ENCODE assay signal across 9 cellular contexts in genomic region chr9:35882265-35882848, GRCh38. TPM values are rescaled to one million over a fixed set of nuclear protein-coding genes. Genes with fewer than 3 reads are reported as not detected.
DNase-seq lines count a peak whose midpoint lies in the region; ATAC-seq and TF ChIP-seq lines count a peak whose summit lies in the region.
"Had no signal": no experiment of that assay in that cellular context is flagged by ENCODE, and none has a peak within 500 bp of the region (broad histone marks: within the 10 kb centered on the region; RNA-seq: fewer than 3 reads in every experiment).

No MANE protein-coding gene starts in this region.

- H3K27me3 ChIP-seq in kidney epithelial cell (ENCODE audit: control insufficient read depth, insufficient read depth, low read length), result no peaks in the 10 kb centered on the region

- no peak for ATAC-seq in HG03520 (IDR thresholded peaks at IDR 0.05; ENCODE audit: unreplicated experiment)

- H3K4me3 ChIP-seq in kidney epithelial cell (ENCODE audit: low read depth, low read length), result no peak overlapping the region

- no peaks in the 10 kb centered on the region for H3K36me3 ChIP-seq in kidney epithelial cell (ENCODE audit: control insufficient read depth, insufficient read depth, low read length)

- peak; percentile 99 for TF ChIP-seq CTCF in kidney epithelial cell (IDR thresholded peaks at IDR 0.05; ENCODE audit: insufficient read depth, low read length, poor library complexity, severe bottlenecking)

- peak; percentile 27 for DNase-seq in SIG-M5 treated with dmso at 0.1 percent for 504 hours (lab: John Stamatoyannopoulos, UW; ENCODE audit: unreplicated experiment)
- DNase-seq in SIG-M5 (lab: John Stamatoyannopoulos, UW), result no peak
- DNase-seq in NCI-H2196 treated with DMSO at 0.1 percent for 48 hours (lab: John Stamatoyannopoulos, UW; ENCODE audit: unreplicated experiment), result peak; percentile 53
- peak; percentile 64 to 79 (median 74) for DNase-seq in activated CD4-positive, CD25-positive, alpha-beta regulatory T cell (lab: John Stamatoyannopoulos, UW)
- peak; percentile 71 for DNase-seq in central memory CD4-positive, alpha-beta T cell
- no peak for DNase-seq in kidney epithelial cell (ENCODE audit: low read depth)
- DNase-seq in stimulated activated CD4-positive, alpha-beta T cell treated with anti-CD3 and anti-CD28 coated beads, Interleukin-1b, Interleukin-23, amount 100 ng/mL, for 48 hours, result peak; percentile 74

RNA-seq across cellular contexts. Expression of gene OR13J1, which starts 12.2 kb away (rescaled TPM):
- total RNA-seq in kidney epithelial cell, result not detected in 2 replicates
- total RNA-seq: subcutaneous adipose tissue had no signal

RNA-seq across cellular contexts. Expression of gene HRCT1, which starts 23.6 kb away (rescaled TPM):
- 0.58 TPM in 1 of 2 replicates, not detected in the other for total RNA-seq in kidney epithelial cell

RNA-seq across cellular contexts. Expression of gene SPAAR, which starts 26.9 kb away (rescaled TPM):
- total RNA-seq in kidney epithelial cell, result not detected in 2 replicates

RNA-seq across cellular contexts. Expression of gene TMEM8B, which starts 53.3 kb away (rescaled TPM):
- 5.9 and 11.5 TPM in 2 replicates for total RNA-seq in kidney epithelial cell

RNA-seq across cellular contexts. Expression of gene FAM221B, which starts 53.8 kb away (rescaled TPM):
- not detected in 2 replicates for total RNA-seq in kidney epithelial cell
- total RNA-seq: subcutaneous adipose tissue had no signal

Comparison
In these comparisons a context has a peak if more than half of its experiments do, and no peak if none do; other contexts are left out.
1. DNase-seq: peak in SIG-M5 treated with dmso at 0.1 percent for 504 hours (single experiment), NCI-H2196 treated with DMSO at 0.1 percent for 48 hours (single experiment), activated CD4-positive, CD25-positive, alpha-beta regulatory T cell (4 of 4), central memory CD4-positive, alpha-beta T cell (single experiment) and stimulated activated CD4-positive, alpha-beta T cell treated with anti-CD3 and anti-CD28 coated beads, Interleukin-1b, Interleukin-23, amount 100 ng/mL, for 48 hours (single experiment); none in SIG-M5 (single experiment) and kidney epithelial cell (single experiment).